ENCODE assay signal across 24 cellular contexts in the genomic region with DNA sequence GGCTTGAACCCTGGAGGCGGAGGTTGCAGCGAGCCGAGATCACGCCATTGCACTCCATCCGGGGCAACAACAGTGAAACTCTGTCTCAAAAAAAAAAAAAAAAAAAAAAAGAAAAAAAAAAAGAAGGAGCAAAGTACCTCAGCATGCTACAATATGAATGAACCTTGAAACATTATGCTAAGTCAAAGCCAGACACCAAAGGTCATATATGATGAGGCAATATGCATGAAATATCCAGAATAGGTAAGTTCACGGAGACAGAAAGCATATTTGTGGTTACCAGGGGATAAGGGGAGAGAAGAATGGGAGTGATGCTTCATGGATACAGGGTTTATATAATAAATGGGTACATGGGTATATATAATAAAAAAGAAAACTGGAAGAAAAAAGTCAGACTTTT.
"Had no signal": no experiment of that assay in that cellular context is flagged by ENCODE, and none has a peak within 500 bp of the region (broad histone marks: within the 10 kb centered on the region; RNA-seq: fewer than 3 reads in every experiment).

No MANE protein-coding gene starts in this region.

- DNase-seq: dermis blood vessel endothelial cell; dorsolateral prefrontal cortex; effector CD4-positive, alpha-beta T cell; effector memory CD4-positive, alpha-beta T cell; foreskin keratinocyte; heart left ventricle; hypothalamus; immature natural killer cell; islet precursor cell; kidney; kidney glomerular epithelial cell; left colon; left lung; left ventricle myocardium superior; lower lobe of right lung; mesenchymal stem cell; mucosa of descending colon had no signal

- H3K27ac ChIP-seq: coronary artery, dorsolateral prefrontal cortex, esophagus muscularis mucosa, foreskin keratinocyte, gastroesophageal sphincter, heart left ventricle, hepatocyte, left lung, lower lobe of right lung had no signal

- H3K27me3 ChIP-seq: dorsolateral prefrontal cortex, esophagus muscularis mucosa, foreskin keratinocyte, gastroesophageal sphincter, heart left ventricle, hepatocyte, left lung had no signal

- ATAC-seq: gastroesophageal sphincter, heart left ventricle, left colon, left lung, left ventricle myocardium superior, lower lobe of right lung, mucosa of descending colon had no signal

- FAIRE-seq: colon, endothelial cell of umbilical vein, frontal cortex, kidney had no signal

- H3K4me1 ChIP-seq: esophagus muscularis mucosa, foreskin keratinocyte, gastroesophageal sphincter, heart left ventricle, left lung had no signal

- H3K9me3 ChIP-seq: esophagus muscularis mucosa, gastroesophageal sphincter, heart left ventricle, left lung, lower lobe of right lung, mucosa of descending colon had no signal

- H3K4me3 ChIP-seq: coronary artery, dorsolateral prefrontal cortex, esophagus muscularis mucosa, gastroesophageal sphincter, heart left ventricle, hepatocyte, left lung, lower lobe of right lung, mucosa of descending colon had no signal
